ENCODE assay signal across 1 cellular context in the genomic region with DNA sequence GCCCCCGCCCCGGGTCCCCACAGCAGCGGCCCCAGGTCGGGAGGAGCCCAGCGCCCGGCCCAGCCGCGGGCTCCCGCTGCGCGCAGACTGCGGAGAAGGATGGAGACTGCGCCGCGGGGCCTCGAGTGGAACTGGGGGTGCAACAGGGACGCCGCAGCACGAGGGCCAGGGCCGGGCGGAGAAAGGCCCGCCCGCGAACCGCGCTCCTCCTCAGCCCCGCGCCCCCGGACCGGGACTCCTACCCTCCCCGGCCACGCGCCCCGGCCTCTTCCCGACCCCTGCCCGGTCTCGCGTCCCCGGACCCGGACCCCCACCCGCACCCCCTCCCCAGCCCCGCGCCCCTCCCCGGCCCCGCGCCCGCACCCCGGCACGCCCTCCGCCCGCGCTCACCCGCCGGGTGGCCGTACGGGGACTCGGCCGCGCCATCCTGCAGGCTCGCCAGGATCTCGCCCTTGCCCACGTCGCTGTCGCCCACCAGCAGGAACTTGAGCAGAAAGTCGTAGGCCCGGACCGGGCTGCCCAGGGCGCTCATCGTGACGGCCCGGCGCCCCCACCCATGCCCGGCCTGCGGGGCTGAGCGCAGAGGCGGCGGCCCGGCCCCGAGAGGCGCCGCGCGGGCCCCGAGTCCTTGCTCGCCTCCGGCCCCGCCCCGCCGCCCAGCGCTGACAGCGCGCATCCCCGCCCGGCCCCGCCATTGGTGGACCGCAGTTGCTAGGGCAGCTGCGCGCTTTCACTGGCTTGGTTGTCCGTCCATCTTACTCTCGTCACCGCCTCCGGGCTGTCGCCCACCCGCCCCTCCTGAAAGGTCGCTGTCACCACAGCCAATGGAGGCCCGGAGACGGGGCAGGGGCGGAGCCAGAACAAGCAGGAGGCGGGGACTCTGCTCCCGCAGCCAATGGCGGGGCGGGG.
TF ChIP-seq lines count a peak whose summit lies in the region.

A gene with protein sequence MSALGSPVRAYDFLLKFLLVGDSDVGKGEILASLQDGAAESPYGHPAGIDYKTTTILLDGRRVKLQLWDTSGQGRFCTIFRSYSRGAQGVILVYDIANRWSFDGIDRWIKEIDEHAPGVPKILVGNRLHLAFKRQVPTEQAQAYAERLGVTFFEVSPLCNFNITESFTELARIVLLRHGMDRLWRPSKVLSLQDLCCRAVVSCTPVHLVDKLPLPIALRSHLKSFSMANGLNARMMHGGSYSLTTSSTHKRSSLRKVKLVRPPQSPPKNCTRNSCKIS (minus strand): TSS at position 634 of the 909 bp plus-strand sequence. CDS start 102 bp downstream, at position 532.

TF ChIP-seq in HepG2, 621 proteins besides CTCF, POLR2A, EP300 and RAD21 (continued from another document and continues in another):
- TF ChIP-seq, protein P1, sequence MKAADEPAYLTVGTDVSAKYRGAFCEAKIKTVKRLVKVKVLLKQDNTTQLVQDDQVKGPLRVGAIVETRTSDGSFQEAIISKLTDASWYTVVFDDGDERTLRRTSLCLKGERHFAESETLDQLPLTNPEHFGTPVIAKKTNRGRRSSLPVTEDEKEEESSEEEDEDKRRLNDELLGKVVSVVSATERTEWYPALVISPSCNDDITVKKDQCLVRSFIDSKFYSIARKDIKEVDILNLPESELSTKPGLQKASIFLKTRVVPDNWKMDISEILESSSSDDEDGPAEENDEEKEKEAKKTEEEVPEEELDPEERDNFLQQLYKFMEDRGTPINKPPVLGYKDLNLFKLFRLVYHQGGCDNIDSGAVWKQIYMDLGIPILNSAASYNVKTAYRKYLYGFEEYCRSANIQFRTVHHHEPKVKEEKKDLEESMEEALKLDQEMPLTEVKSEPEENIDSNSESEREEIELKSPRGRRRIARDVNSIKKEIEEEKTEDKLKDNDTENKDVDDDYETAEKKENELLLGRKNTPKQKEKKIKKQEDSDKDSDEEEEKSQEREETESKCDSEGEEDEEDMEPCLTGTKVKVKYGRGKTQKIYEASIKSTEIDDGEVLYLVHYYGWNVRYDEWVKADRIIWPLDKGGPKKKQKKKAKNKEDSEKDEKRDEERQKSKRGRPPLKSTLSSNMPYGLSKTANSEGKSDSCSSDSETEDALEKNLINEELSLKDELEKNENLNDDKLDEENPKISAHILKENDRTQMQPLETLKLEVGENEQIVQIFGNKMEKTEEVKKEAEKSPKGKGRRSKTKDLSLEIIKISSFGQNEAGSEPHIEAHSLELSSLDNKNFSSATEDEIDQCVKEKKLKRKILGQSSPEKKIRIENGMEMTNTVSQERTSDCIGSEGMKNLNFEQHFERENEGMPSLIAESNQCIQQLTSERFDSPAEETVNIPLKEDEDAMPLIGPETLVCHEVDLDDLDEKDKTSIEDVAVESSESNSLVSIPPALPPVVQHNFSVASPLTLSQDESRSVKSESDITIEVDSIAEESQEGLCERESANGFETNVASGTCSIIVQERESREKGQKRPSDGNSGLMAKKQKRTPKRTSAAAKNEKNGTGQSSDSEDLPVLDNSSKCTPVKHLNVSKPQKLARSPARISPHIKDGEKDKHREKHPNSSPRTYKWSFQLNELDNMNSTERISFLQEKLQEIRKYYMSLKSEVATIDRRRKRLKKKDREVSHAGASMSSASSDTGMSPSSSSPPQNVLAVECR (CRISPR knock-in tag; IDR thresholded peaks at IDR 0.05; ENCODE audit: borderline replicate concordance) = 0 out of 2 replicates have a peak, but pooled peaks have one; percentile 10
- TF ChIP-seq TEAD2 (CRISPR knock-in tag; IDR thresholded peaks at IDR 0.05) = no peak
- TF ChIP-seq ONECUT2 (CRISPR knock-in tag; IDR thresholded peaks at IDR 0.05) = no peak
- TF ChIP-seq MTA1 (CRISPR knock-in tag; IDR thresholded peaks at IDR 0.05; ENCODE audit: borderline replicate concordance) = no peak
- TF ChIP-seq ZNF615 (CRISPR knock-in tag; IDR thresholded peaks at IDR 0.05; ENCODE audit: borderline replicate concordance) = no peak
- no peak for TF ChIP-seq ZNF629 (CRISPR knock-in tag; conservative IDR thresholded peaks at IDR 0.05)
- TF ChIP-seq ASH2L (IDR thresholded peaks at IDR 0.05; ENCODE audit: insufficient read length, low read depth, low read length) = no peak
- peak; percentile 94; the same call in 1 of the 2 replicates for TF ChIP-seq RFXANK (CRISPR knock-in tag; IDR thresholded peaks at IDR 0.05)
- TF ChIP-seq FOXK1 (CRISPR knock-in tag; IDR thresholded peaks at IDR 0.05; ENCODE audit: borderline replicate concordance, low read depth) = no peak
- TF ChIP-seq BRD4 (CRISPR knock-in tag; IDR thresholded peaks at IDR 0.05) = no peak
- TF ChIP-seq ATF2 (CRISPR knock-in tag; IDR thresholded peaks at IDR 0.05) = no peak; the same call in 1 of the 2 replicates
- no peak; the same call in 1 of the 2 replicates for TF ChIP-seq ZNF543 (CRISPR knock-in tag; IDR thresholded peaks at IDR 0.05)
- no peak for TF ChIP-seq ZNF3 (CRISPR knock-in tag; IDR thresholded peaks at IDR 0.05)
- no peak for TF ChIP-seq SMYD3 (CRISPR knock-in tag; IDR thresholded peaks at IDR 0.05)
- TF ChIP-seq PPARG (CRISPR knock-in tag; conservative IDR thresholded peaks at IDR 0.05) = no peak
- no peak for TF ChIP-seq PITX1 (CRISPR knock-in tag; IDR thresholded peaks at IDR 0.05)
- TF ChIP-seq SCMH1 (CRISPR knock-in tag; IDR thresholded peaks at IDR 0.05; ENCODE audit: borderline replicate concordance) = no peak
- TF ChIP-seq NONO (IDR thresholded peaks at IDR 0.05) = no peak
- no peak for TF ChIP-seq NONO (CRISPR knock-in tag; conservative IDR thresholded peaks at IDR 0.05)
- no peak for TF ChIP-seq ZNF263 (CRISPR knock-in tag; IDR thresholded peaks at IDR 0.05)
- no peak for TF ChIP-seq HNRNPL (IDR thresholded peaks at IDR 0.05; ENCODE audit: low read depth, low read length)
- TF ChIP-seq, protein P2, sequence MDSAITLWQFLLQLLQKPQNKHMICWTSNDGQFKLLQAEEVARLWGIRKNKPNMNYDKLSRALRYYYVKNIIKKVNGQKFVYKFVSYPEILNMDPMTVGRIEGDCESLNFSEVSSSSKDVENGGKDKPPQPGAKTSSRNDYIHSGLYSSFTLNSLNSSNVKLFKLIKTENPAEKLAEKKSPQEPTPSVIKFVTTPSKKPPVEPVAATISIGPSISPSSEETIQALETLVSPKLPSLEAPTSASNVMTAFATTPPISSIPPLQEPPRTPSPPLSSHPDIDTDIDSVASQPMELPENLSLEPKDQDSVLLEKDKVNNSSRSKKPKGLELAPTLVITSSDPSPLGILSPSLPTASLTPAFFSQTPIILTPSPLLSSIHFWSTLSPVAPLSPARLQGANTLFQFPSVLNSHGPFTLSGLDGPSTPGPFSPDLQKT (CRISPR knock-in tag; IDR thresholded peaks at IDR 0.05; ENCODE audit: borderline replicate concordance) = no peak
- TF ChIP-seq, protein P3, sequence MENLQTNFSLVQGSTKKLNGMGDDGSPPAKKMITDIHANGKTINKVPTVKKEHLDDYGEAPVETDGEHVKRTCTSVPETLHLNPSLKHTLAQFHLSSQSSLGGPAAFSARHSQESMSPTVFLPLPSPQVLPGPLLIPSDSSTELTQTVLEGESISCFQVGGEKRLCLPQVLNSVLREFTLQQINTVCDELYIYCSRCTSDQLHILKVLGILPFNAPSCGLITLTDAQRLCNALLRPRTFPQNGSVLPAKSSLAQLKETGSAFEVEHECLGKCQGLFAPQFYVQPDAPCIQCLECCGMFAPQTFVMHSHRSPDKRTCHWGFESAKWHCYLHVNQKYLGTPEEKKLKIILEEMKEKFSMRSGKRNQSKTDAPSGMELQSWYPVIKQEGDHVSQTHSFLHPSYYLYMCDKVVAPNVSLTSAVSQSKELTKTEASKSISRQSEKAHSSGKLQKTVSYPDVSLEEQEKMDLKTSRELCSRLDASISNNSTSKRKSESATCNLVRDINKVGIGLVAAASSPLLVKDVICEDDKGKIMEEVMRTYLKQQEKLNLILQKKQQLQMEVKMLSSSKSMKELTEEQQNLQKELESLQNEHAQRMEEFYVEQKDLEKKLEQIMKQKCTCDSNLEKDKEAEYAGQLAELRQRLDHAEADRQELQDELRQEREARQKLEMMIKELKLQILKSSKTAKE (CRISPR knock-in tag; IDR thresholded peaks at IDR 0.05; ENCODE audit: borderline replicate concordance) = no peak
- TF ChIP-seq MEF2D (CRISPR knock-in tag; IDR thresholded peaks at IDR 0.05) = no peak
- TF ChIP-seq HCFC1 (IDR thresholded peaks at IDR 0.05; ENCODE audit: low read depth, low read length) = no peak
- TF ChIP-seq ZNF251 (CRISPR knock-in tag; IDR thresholded peaks at IDR 0.05) = no peak
- TF ChIP-seq THAP7 (CRISPR knock-in tag; IDR thresholded peaks at IDR 0.05) = no peak
- TF ChIP-seq ATF7-NPFF (CRISPR knock-in tag; IDR thresholded peaks at IDR 0.05; ENCODE audit: low read depth) = 0 out of 2 replicates have a peak, but pooled peaks have one; percentile 19
- no peak; the same call in 1 of the 2 replicates for TF ChIP-seq KDM5A (IDR thresholded peaks at IDR 0.05; ENCODE audit: borderline replicate concordance, low read length)
- TF ChIP-seq ZNF557 (CRISPR knock-in tag; IDR thresholded peaks at IDR 0.05) = no peak
- no peak for TF ChIP-seq ZNF432 (CRISPR knock-in tag; IDR thresholded peaks at IDR 0.05; ENCODE audit: borderline replicate concordance)
- TF ChIP-seq NR2F2 (IDR thresholded peaks at IDR 0.05; ENCODE audit: borderline replicate concordance, low read depth) = no peak
- TF ChIP-seq ZNF749 (CRISPR knock-in tag; IDR thresholded peaks at IDR 0.05; ENCODE audit: borderline replicate concordance) = no peak
- TF ChIP-seq NR0B2 (CRISPR knock-in tag; IDR thresholded peaks at IDR 0.05) = no peak
- TF ChIP-seq NFYB (CRISPR knock-in tag; IDR thresholded peaks at IDR 0.05) = peak; percentile 91
- TF ChIP-seq TBX3 (IDR thresholded peaks at IDR 0.05; ENCODE audit: borderline replicate concordance) = no peak
- no peak for TF ChIP-seq ZNF501 (CRISPR knock-in tag; IDR thresholded peaks at IDR 0.05)
- no peak for TF ChIP-seq ZNF7 (CRISPR knock-in tag; IDR thresholded peaks at IDR 0.05)
- TF ChIP-seq ZNF10 (CRISPR knock-in tag; IDR thresholded peaks at IDR 0.05; ENCODE audit: borderline replicate concordance, low read depth) = no peak
- TF ChIP-seq DR1 (CRISPR knock-in tag; IDR thresholded peaks at IDR 0.05) = no peak
- TF ChIP-seq MAFF (IDR thresholded peaks at IDR 0.05; ENCODE audit: low read depth, low read length) = no peak
- TF ChIP-seq ZNF883 (CRISPR knock-in tag; IDR thresholded peaks at IDR 0.05; ENCODE audit: not compliant biosample characterization) = no peak
- no peak for TF ChIP-seq NRL (CRISPR knock-in tag; IDR thresholded peaks at IDR 0.05; ENCODE audit: borderline replicate concordance)
- peak; percentile 34; the same call in 1 of the 2 replicates for TF ChIP-seq SIN3A (IDR thresholded peaks at IDR 0.05; ENCODE audit: borderline replicate concordance, low read depth, low read length)
- no peak for TF ChIP-seq ZNF567 (CRISPR knock-in tag; IDR thresholded peaks at IDR 0.05; ENCODE audit: borderline replicate concordance)
- no peak for TF ChIP-seq ZFP90 (CRISPR knock-in tag; IDR thresholded peaks at IDR 0.05; ENCODE audit: borderline replicate concordance)
- TF ChIP-seq ZNF644 (CRISPR knock-in tag; IDR thresholded peaks at IDR 0.05; ENCODE audit: low read depth) = no peak
- TF ChIP-seq TSC22D2 (CRISPR knock-in tag; IDR thresholded peaks at IDR 0.05; ENCODE audit: borderline replicate concordance) = no peak
- no peak for TF ChIP-seq ZNF431 (CRISPR knock-in tag; IDR thresholded peaks at IDR 0.05; ENCODE audit: borderline replicate concordance, low read depth)
- TF ChIP-seq ZNF564 (CRISPR knock-in tag; IDR thresholded peaks at IDR 0.05) = no peak
- no peak for TF ChIP-seq RCOR2 (CRISPR knock-in tag; IDR thresholded peaks at IDR 0.05)
- TF ChIP-seq CSRNP1 (CRISPR knock-in tag; IDR thresholded peaks at IDR 0.05) = no peak; the same call in 1 of the 2 replicates
